In the genomic region with DNA sequence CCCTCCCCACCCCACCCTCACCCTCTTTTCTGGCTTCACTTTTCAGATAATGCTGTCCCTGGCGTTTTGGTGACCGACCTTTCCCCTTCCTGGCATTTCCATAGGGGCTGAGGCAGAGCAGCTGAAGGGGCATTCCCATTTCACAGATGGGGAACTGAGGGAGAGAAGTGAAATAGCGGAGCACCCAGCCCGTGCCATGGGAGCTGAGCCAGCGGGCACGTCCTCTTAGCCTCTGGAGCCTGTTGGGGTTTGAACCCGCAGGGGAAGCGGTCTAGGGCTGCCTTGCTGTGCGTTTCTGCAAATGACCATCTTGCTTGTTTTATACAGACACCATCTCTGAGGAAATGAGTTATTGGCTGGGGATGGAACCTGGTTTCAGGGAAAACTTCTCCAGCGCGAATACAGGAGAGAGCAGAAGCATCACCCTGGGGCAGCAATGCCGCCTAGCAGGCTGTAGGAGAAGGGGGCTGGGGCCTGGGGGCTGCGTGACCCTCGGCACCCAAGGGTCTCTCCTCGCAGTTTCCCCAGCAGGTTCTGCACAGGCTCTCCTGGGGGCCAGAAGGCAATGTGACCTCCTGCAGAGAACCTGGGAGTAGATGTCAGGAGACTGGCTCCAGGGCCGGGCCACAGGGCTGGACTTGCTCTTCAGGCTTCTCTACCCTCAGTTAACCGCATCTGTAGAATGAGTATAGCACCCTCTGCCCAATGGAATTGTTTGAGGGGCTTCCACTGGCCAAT, we compare ENCODE assay signal across 8 cellular contexts. TPM values are rescaled to one million over a fixed set of nuclear protein-coding genes. Genes with fewer than 3 reads are reported as not detected.
DNase-seq lines count a peak whose midpoint lies in the region; ATAC-seq and TF ChIP-seq lines count a peak whose summit lies in the region.

No MANE protein-coding gene starts in this region.

- POLR2A ChIA-PET in BJ (lab: Charles Lee): no interaction called here

- peak overlapping the region; percentile 75 to 93 (median 77) for H3K27ac Mint-ChIP-seq in brain
- peak overlapping the region; percentile 60 for H3K27ac Mint-ChIP-seq in memory B cell

- no peak for TF ChIP-seq CTCF in BJ (IDR thresholded peaks at IDR 0.05; ENCODE audit: insufficient read depth, low read depth, low read length)
- no peak for TF ChIP-seq CTCF in brain (conservative IDR thresholded peaks at IDR 0.05)

- no peaks in the 10 kb centered on the region for H3K36me3 ChIP-seq in BJ (ENCODE audit: control insufficient read depth, insufficient read depth, low read length)
- H3K36me3 ChIP-seq in HUES6 (ENCODE audit: control insufficient read depth, insufficient read depth, low read length): no peaks in the 10 kb centered on the region
- H3K36me3 ChIP-seq in urinary bladder (ENCODE audit: insufficient read depth): no peaks in the 10 kb centered on the region

- no peak for ATAC-seq in memory B cell (ENCODE audit: low read depth)
- no peak for ATAC-seq in GM19351 (IDR thresholded peaks at IDR 0.05; ENCODE audit: unreplicated experiment)
- no peak for ATAC-seq in GM21423 (IDR thresholded peaks at IDR 0.05; ENCODE audit: unreplicated experiment)

- CTCF ChIA-PET in BJ (lab: Yijun Ruan, JAX): interaction anchor here (1.5 kb wide), 1 partner anchor 126 kb away, joined by 3 read pairs; no protein-coding TSS in a partner anchor

- H3K4me1 ChIP-seq in HUES6 (ENCODE audit: control insufficient read depth, insufficient read depth, low read length): peaks cover 26% of the 10 kb centered on the region
- peaks cover 3% of the 10 kb centered on the region for H3K4me1 ChIP-seq in urinary bladder (ENCODE audit: insufficient read depth)

- WGBS in urinary bladder: 54% methylated on average over 17 of the region's 17 CpGs

- H3K9me3 Mint-ChIP-seq in brain (peaks cover 0 to 2% (median 0%) of the 10 kb centered on the region in 5 experiments), memory B cell (no peaks in the 10 kb centered on the region)

- peak overlapping the region; percentile 87 to 93 (median 89) for H3K4me3 Mint-ChIP-seq in brain
- H3K4me3 Mint-ChIP-seq in memory B cell: peak overlapping the region; percentile 89

- no peaks in the 10 kb centered on the region for H3K9me3 ChIP-seq in HUES6 (ENCODE audit: control insufficient read depth, insufficient read depth, low read depth, low read length)

- H3K4me1 Mint-ChIP-seq in brain (peaks cover 39% of the 10 kb centered on the region), memory B cell (peaks cover 30% of the 10 kb centered on the region)

- DNase-seq in BJ (ENCODE audit: low read depth) (no peak), memory B cell (ENCODE audit: low spot score in 2 of 2) (no peak), superior temporal gyrus (ENCODE audit: extremely low spot score) (no peak)

- H3K27ac ChIP-seq in HUES6 (ENCODE audit: low read depth, low read length) (no peak overlapping the region), urinary bladder (ENCODE audit: low read depth) (no peak overlapping the region)

- H3K4me3 ChIP-seq in BJ (ENCODE audit: low read depth, low read length) (peak overlapping the region; percentile 81), HUES6 (ENCODE audit: low read depth, low read length) (peak overlapping the region; percentile 68), urinary bladder (ENCODE audit: low read depth, low read length) (peak overlapping the region; percentile 94)

- H3K36me3 Mint-ChIP-seq in brain (no peaks in the 10 kb centered on the region), memory B cell (peaks cover 3% of the 10 kb centered on the region)

- H3K27me3 ChIP-seq in BJ (ENCODE audit: control insufficient read depth, insufficient read depth, low read length) (no peaks in the 10 kb centered on the region), HUES6 (ENCODE audit: control insufficient read depth, insufficient read depth, low read length) (peaks cover 2% of the 10 kb centered on the region; the same call in 1 of the 2 replicates)

- peak overlapping the region; percentile 2 for H3K9ac ChIP-seq in HUES6 (ENCODE audit: low read length)

- no peaks in the 10 kb centered on the region for H3K27me3 Mint-ChIP-seq in brain
- H3K27me3 Mint-ChIP-seq in memory B cell: no peaks in the 10 kb centered on the region

RNA-seq across cellular contexts. Expression of a gene that starts 1.5 kb away (rescaled TPM):
- polyA plus RNA-seq in BJ (2011; rRNA removed) (3.8 and 4.9 TPM in 2 replicates), brain (ENCODE audit: insufficient read depth, low read depth, low replicate concordance) (8.5 TPM), urinary bladder (3.1 TPM)
- polyA minus RNA-seq in BJ (2011; rRNA and poly(A)+ RNA removed): 8.3 and 10.4 TPM in 2 replicates
- total RNA-seq in urinary bladder: 18.2 TPM
